In the genomic region with DNA sequence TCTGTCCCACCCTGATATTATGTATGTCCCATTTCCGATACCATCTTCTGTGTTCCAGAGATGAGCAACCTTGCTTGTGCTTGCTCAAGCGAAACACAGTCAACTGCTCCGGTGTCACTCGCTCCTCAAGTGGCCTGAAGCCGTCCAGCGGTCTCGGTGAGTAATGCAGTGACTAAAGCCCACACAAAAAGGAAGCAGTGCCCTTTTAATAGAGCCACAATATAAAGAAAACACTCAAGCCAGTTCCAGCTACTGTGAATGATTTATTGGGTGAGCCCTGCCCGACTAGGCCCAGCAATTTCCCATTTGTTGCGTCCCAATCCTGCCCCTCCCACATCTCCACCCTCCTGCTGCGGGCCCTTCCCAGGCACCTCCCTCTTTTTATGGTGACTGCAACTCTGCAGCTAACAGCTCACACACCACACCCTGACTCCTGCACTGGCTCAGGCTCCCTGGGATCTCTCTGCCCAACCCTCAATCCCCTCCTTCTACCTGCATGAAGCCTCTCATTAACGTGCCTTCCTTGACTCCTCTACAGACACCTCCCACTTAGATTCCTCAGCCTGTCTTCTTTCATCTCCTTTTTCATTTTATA, we compare ENCODE assay signal across 8 cellular contexts. TPM values are rescaled to one million over a fixed set of nuclear protein-coding genes. Genes with fewer than 3 reads are reported as not detected.
DNase-seq lines count a peak whose midpoint lies in the region; ATAC-seq and TF ChIP-seq lines count a peak whose summit lies in the region.

No MANE protein-coding gene starts in this region.

- H3K9me3 ChIP-seq in HAP-1 (no peaks in the 10 kb centered on the region), right lobe of liver (no peaks in the 10 kb centered on the region)
- H3K9me3 ChIP-seq in CD4-positive, alpha-beta T cell (ENCODE audit: control insufficient read depth, low read length) = no peaks in the 10 kb centered on the region

- H3K9me3 Mint-ChIP-seq in CD4-positive, alpha-beta T cell = no peaks in the 10 kb centered on the region

- peak; percentile 31 for TF ChIP-seq CTCF in astrocyte of the cerebellum (IDR thresholded peaks at IDR 0.05; ENCODE audit: low read depth, low read length, missing control alignments)
- TF ChIP-seq CTCF in right lobe of liver (IDR thresholded peaks at IDR 0.05) = no peak
- no peak for TF ChIP-seq CTCF in CD4-positive, alpha-beta T cell (IDR thresholded peaks at IDR 0.05)

- H3K4me1 ChIP-seq in HAP-1 (peaks cover 31% of the 10 kb centered on the region), right lobe of liver (peaks cover 0 to 4% (median 0%) of the 10 kb centered on the region in 4 donors)

- no peak overlapping the region for H3K4me3 Mint-ChIP-seq in CD4-positive, alpha-beta T cell

- 75% methylated on average over 10 of the region's 11 CpGs for WGBS in right lobe of liver (ENCODE audit: insufficient coverage, low coverage, low lambda C conversion rate, missing lambda C conversion rate)

- H3K4me3 ChIP-seq in HAP-1 = no peak overlapping the region
- H3K4me3 ChIP-seq in astrocyte of the cerebellum (ENCODE audit: low read depth, low read length) = no peak overlapping the region
- H3K4me3 ChIP-seq in right lobe of liver = no peak overlapping the region

- DNase-seq in HAP-1 (ENCODE audit: low spot score in 2 of 2) = peak; percentile 93 to 97
- peak; percentile 98 for DNase-seq in LoVo (ENCODE audit: low spot score)
- DNase-seq in astrocyte of the cerebellum (ENCODE audit: low read depth) = no peak
- peak in 1 of 3 donors; percentile 25 for DNase-seq in right lobe of liver
- no peak for DNase-seq in CD4-positive, alpha-beta T cell
- no peak for DNase-seq in activated effector memory CD4-positive, alpha-beta T cell treated with anti-CD3 and anti-CD28 coated beads, Interleukin-2, amount 50 U/mL, for 16 hours
- no peak for DNase-seq in stimulated activated naive CD4-positive, alpha-beta T cell treated with Interleukin-2 at 50 U/mL for 16 hours (lab: John Stamatoyannopoulos, UW)

- no peaks in the 10 kb centered on the region for H3K4me1 Mint-ChIP-seq in CD4-positive, alpha-beta T cell (ENCODE audit: low read depth)

- H3K27me3 Mint-ChIP-seq in CD4-positive, alpha-beta T cell = peaks cover 9% of the 10 kb centered on the region

- POLR2A ChIA-PET in CD4-positive, alpha-beta T cell (lab: Charles Lee) = no interaction called here

- in situ Hi-C loops in HAP-1 (cut with MboI; ENCODE audit: low sequenced_read_pairs) (no loop called here), astrocyte of the cerebellum (cut with HindIII; ENCODE audit: low sequenced_read_pairs) (no loop called here)

- intact Hi-C loops in right lobe of liver (cut with DNase I) = no loop called here
- intact Hi-C loops in CD4-positive, alpha-beta T cell (cut with DNase I, micrococcal nuclease) = no loop called here

- CTCF ChIA-PET in CD4-positive, alpha-beta T cell (lab: Charles Lee) = no interaction called here

- TF ChIP-seq POLR2A in right lobe of liver (IDR thresholded peaks at IDR 0.05) = no peak

- H3K27ac Mint-ChIP-seq in CD4-positive, alpha-beta T cell = no peak overlapping the region

- ATAC-seq in GM18499 (IDR thresholded peaks at IDR 0.05; ENCODE audit: insufficient read depth, unreplicated experiment) = peak; percentile 97
- ATAC-seq in right lobe of liver = peak; percentile 43 to 66 (median 54)
- ATAC-seq in CD4-positive, alpha-beta T cell (ENCODE audit: poor library complexity) = no peak

- H3K27ac ChIP-seq in right lobe of liver = no peak overlapping the region
- no peak overlapping the region for H3K27ac ChIP-seq in CD4-positive, alpha-beta T cell (ENCODE audit: low read depth, low read length)

- no peaks in the 10 kb centered on the region for H3K36me3 ChIP-seq in HAP-1 (replicated peaks)
- H3K36me3 ChIP-seq in right lobe of liver = no peaks in the 10 kb centered on the region

- no peaks in the 10 kb centered on the region for H3K36me3 Mint-ChIP-seq in CD4-positive, alpha-beta T cell (ENCODE audit: low read depth)

- H3K27me3 ChIP-seq in HAP-1 (ENCODE audit: low read depth) (no peaks in the 10 kb centered on the region), right lobe of liver (no peaks in the 10 kb centered on the region)
- no peaks in the 10 kb centered on the region for H3K27me3 ChIP-seq in CD4-positive, alpha-beta T cell (ENCODE audit: control insufficient read depth, insufficient read depth, low read length)

RNA-seq across cellular contexts. Expression of gene DSC1, which starts 44.2 kb away (rescaled TPM):
- total RNA-seq in right lobe of liver = not detected
- total RNA-seq in CD4-positive, alpha-beta T cell = 1 to 10 TPM; 1.6 to 1.7 TPM

Comparison
In these comparisons a context has a peak if more than half of its experiments do, and no peak if none do; other contexts are left out.
1. DNase-seq: peak in HAP-1 (2 of 2) and LoVo (single experiment); none in astrocyte of the cerebellum (single experiment), CD4-positive, alpha-beta T cell (0 of 10), activated effector memory CD4-positive, alpha-beta T cell treated with anti-CD3 and anti-CD28 coated beads, Interleukin-2, amount 50 U/mL, for 16 hours (single experiment) and stimulated activated naive CD4-positive, alpha-beta T cell treated with Interleukin-2 at 50 U/mL for 16 hours (single experiment).